ENCODE assay signal across 11 cellular contexts in genomic region chr7:27640914-27641570, GRCh38.
DNase-seq lines count a peak whose midpoint lies in the region; ATAC-seq and TF ChIP-seq lines count a peak whose summit lies in the region.
"Had no signal": no experiment of that assay in that cellular context is flagged by ENCODE, and none has a peak within 500 bp of the region (broad histone marks: within the 10 kb centered on the region; RNA-seq: fewer than 3 reads in every experiment).

No MANE protein-coding gene starts in this region.

- DNase-seq in RWPE1 (ENCODE audit: low spot score): peak; percentile 83
- DNase-seq in fibroblast of the conjunctiva (ENCODE audit: low read depth): peak; percentile 81
- peak; percentile 46 for DNase-seq in retinal pigment epithelial cell (ENCODE audit: low read depth)
- DNase-seq in CD1c-positive myeloid dendritic cell (ENCODE audit: extremely low spot score): no peak
- DNase-seq in activated CD4-positive, alpha-beta T cell treated with anti-CD3 and anti-CD28 coated beads, Interleukin-2, amount 50 U/mL, for 4 hours: no peak
- DNase-seq: cortex of kidney; naive thymus-derived CD8-positive, alpha-beta T cell; NCI-H1105 treated with DMSO at 0.1 percent for 48 hours had no signal

- no peak for TF ChIP-seq CTCF in RWPE1 (conservative IDR thresholded peaks at IDR 0.05; ENCODE audit: low read depth)
- no peak for TF ChIP-seq CTCF in retinal pigment epithelial cell (conservative IDR thresholded peaks at IDR 0.05; ENCODE audit: low read depth, low read length)

- no peak overlapping the region for H3K4me3 ChIP-seq in retinal pigment epithelial cell (ENCODE audit: low read length)

- H3K27ac ChIP-seq in RWPE1: no peak overlapping the region

- POLR2A ChIA-PET in RWPE1 (lab: Yijun Ruan, JAX; ENCODE audit: low non-redundant PET): no interaction called here

- ATAC-seq in GM19025 (IDR thresholded peaks at IDR 0.05; ENCODE audit: low read depth, unreplicated experiment) (peak; percentile 20), GM19035 (IDR thresholded peaks at IDR 0.05; ENCODE audit: unreplicated experiment) (no peak), GM19395 (IDR thresholded peaks at IDR 0.05; ENCODE audit: unreplicated experiment) (no peak)
- ATAC-seq: naive thymus-derived CD8-positive, alpha-beta T cell had no signal

- CTCF ChIA-PET in RWPE1 (lab: Yijun Ruan, JAX): interaction anchor here (0.5 to 1.6 kb wide), 4 partner anchors 22 to 1467 kb away, joined by 3 to 5 read pairs (median 3); partner anchors contain the start of gene HIBADH

Comparison
In these comparisons a context has a peak if more than half of its experiments do, and no peak if none do; other contexts are left out.
1. DNase-seq: peak in RWPE1 (single experiment), fibroblast of the conjunctiva (single experiment) and retinal pigment epithelial cell (single experiment); none in CD1c-positive myeloid dendritic cell (single experiment) and activated CD4-positive, alpha-beta T cell treated with anti-CD3 and anti-CD28 coated beads, Interleukin-2, amount 50 U/mL, for 4 hours (0 of 2).